In the genomic region with DNA sequence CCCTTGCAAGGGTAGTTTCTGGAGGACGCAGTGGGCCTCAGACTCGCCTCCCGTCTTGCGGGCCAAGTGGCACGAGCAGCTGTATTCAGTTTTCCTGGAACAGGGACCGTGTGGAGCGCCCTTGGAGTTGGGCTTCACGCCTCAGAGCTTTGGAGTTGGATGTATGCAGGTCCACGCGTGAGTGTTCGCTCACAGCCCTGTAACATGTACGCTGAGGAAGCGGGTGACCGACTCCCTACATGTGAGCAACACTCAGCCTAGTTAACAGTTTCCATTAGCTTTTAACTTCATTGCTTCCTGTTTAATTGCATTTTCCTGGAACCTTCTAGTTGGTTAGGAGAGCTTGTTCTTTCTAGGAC, we compare ENCODE assay signal across 7 cellular contexts. TPM values are rescaled to one million over a fixed set of nuclear protein-coding genes. Genes with fewer than 3 reads are reported as not detected.
A peak's percentile ranks its signal among the peaks of the same experiment; 100 is the strongest.
DNase-seq lines count a peak whose midpoint lies in the region; ATAC-seq, FAIRE-seq and TF ChIP-seq lines count a peak whose summit lies in the region.

No MANE protein-coding gene starts in this region.

- no peaks in the 10 kb centered on the region for H3K27me3 ChIP-seq in PC-3 (ENCODE audit: low read length)

- DNase-seq in PC-3 (peak; percentile 6), astrocyte of the spinal cord (ENCODE audit: low read depth, low spot score) (no peak), kidney (no peak), NCI-H345 (lab: John Stamatoyannopoulos, UW) (no peak), NCI-H187 (lab: John Stamatoyannopoulos, UW) (no peak)
- DNase-seq in stimulated activated naive B cell treated with anti-CD40 and anti-IgM and Interleukin-4, amounts not matched to agents 10 μg/mL and 1 μg/mL and 100 μg/mL, for 72 hours, result no peak

- H3K4me3 ChIP-seq in GM12875 (ENCODE audit: low read depth, low read length) (peak overlapping the region; percentile 80), PC-3 (ENCODE audit: low read length) (peak overlapping the region; percentile 93), astrocyte of the spinal cord (ENCODE audit: low read depth, low read length) (peak overlapping the region; percentile 97), kidney (ENCODE audit: low read length in 2 of 2) (peak overlapping the region; percentile 86 to 94)

- peak overlapping the region; percentile 95 for H3K4me2 ChIP-seq in PC-3 (ENCODE audit: low read length)

- CTCF ChIA-PET in PC-3 (lab: Charles Lee), result interaction anchor here (1.5 kb wide), 1 partner anchor 34 kb away, joined by 7 read pairs; no protein-coding TSS in a partner anchor

- H3K4me3 Mint-ChIP-seq in stimulated activated naive B cell treated with anti-CD40 and anti-IgM and Interleukin-4, amounts not matched to agents 10 μg/mL and 1 μg/mL and 100 μg/mL, for 72 hours, result peak overlapping the region; percentile 99 to 100

- H3K27ac Mint-ChIP-seq in stimulated activated naive B cell treated with anti-CD40 and anti-IgM and Interleukin-4, amounts not matched to agents 10 μg/mL and 1 μg/mL and 100 μg/mL, for 72 hours, result peak overlapping the region; percentile 99

- peaks cover 56% of the 10 kb centered on the region for H3K4me1 ChIP-seq in PC-3 (ENCODE audit: insufficient read depth, low read length)
- H3K4me1 ChIP-seq in kidney (ENCODE audit: control insufficient read depth in 1 of 2, insufficient read depth in 1 of 2, low read depth in 1 of 2, low read length in 2 of 2), result peaks cover 7 to 11% of the 10 kb centered on the region in 2 donors

- H3K9me3 Mint-ChIP-seq in stimulated activated naive B cell treated with anti-CD40 and anti-IgM and Interleukin-4, amounts not matched to agents 10 μg/mL and 1 μg/mL and 100 μg/mL, for 72 hours, result peaks cover 5 to 9% of the 10 kb centered on the region in 2 donors

- peak; percentile 7; the same call in 1 of the 2 replicates for ATAC-seq in PC-3
- ATAC-seq in stimulated activated naive B cell treated with anti-CD40 and anti-IgM and Interleukin-4, amounts not matched to agents 10 μg/mL and 1 μg/mL and 100 μg/mL, for 72 hours (replicated peaks), result no peak

- no peak for FAIRE-seq in kidney (lab: Jason Lieb, UNC)

- H2AFZ ChIP-seq in PC-3 (ENCODE audit: low read length), result peak overlapping the region; percentile 74; the same call in 1 of the 2 replicates

- no peaks in the 10 kb centered on the region for H3K9me3 ChIP-seq in PC-3 (ENCODE audit: low read length)
- no peaks in the 10 kb centered on the region for H3K9me3 ChIP-seq in kidney (ENCODE audit: control insufficient read depth in 1 of 2, low read length in 2 of 2)

- no TSS peak for BruUV-seq in PC-3 (replicated peaks; lab: Mats Ljungman, UMichigan)

- no peaks in the 10 kb centered on the region for H3F3A ChIP-seq in PC-3 (ENCODE audit: low read length, unreplicated experiment)

- H3K27ac ChIP-seq in PC-3 (ENCODE audit: low read length) (peak overlapping the region; percentile 69), kidney (ENCODE audit: low read depth in 2 of 2, low read length in 2 of 2) (peak overlapping the region; percentile 92 to 93)

- H3K27me3 Mint-ChIP-seq in stimulated activated naive B cell treated with anti-CD40 and anti-IgM and Interleukin-4, amounts not matched to agents 10 μg/mL and 1 μg/mL and 100 μg/mL, for 72 hours, result no peaks in the 10 kb centered on the region

- POLR2A ChIA-PET in PC-3 (lab: Charles Lee; ENCODE audit: unreplicated experiment), result interaction anchor here (0.5 to 1.6 kb wide), 4 partner anchors 15 to 34 kb away, joined by 3 to 11 read pairs (median 5); no protein-coding TSS in a partner anchor

- in situ Hi-C loops in astrocyte of the spinal cord (cut with HindIII; ENCODE audit: low sequenced_read_pairs), result no loop called here

- TF ChIP-seq CTCF in GM12875 (IDR thresholded peaks at IDR 0.05; ENCODE audit: borderline replicate concordance, insufficient read depth, low read depth, low read length) (no peak), PC-3 (conservative IDR thresholded peaks at IDR 0.05; ENCODE audit: low read depth, low read length) (no peak), astrocyte of the spinal cord (IDR thresholded peaks at IDR 0.05; ENCODE audit: low read depth, low read length) (no peak), kidney (IDR thresholded peaks at IDR 0.05; ENCODE audit: borderline replicate concordance, extremely low read depth, insufficient read depth) (no peak)

- peaks cover 57% of the 10 kb centered on the region for H3K79me2 ChIP-seq in PC-3 (ENCODE audit: low read length)

- no peaks in the 10 kb centered on the region for H3K9me2 ChIP-seq in PC-3 (replicated peaks; ENCODE audit: low read length)

- intact Hi-C loops in PC-3 (cut with micrococcal nuclease) (loop anchor here (1.0 to 2.0 kb wide), 3 partner anchors 15 to 60 kb away; no protein-coding TSS in a partner anchor), kidney (cut with DNase I) (no loop called here)

- peak overlapping the region; percentile 89 for H3K9ac ChIP-seq in PC-3 (ENCODE audit: low read length)
- peak overlapping the region; percentile 91 to 95 for H3K9ac ChIP-seq in kidney (ENCODE audit: low read length in 2 of 2)

- 0 out of 2 replicates have a peak, but pooled peaks cover 7% of the 10 kb centered on the region for H4K20me1 ChIP-seq in PC-3 (ENCODE audit: low read length)

- peaks cover 16 to 24% of the 10 kb centered on the region in 2 donors for H3K36me3 Mint-ChIP-seq in stimulated activated naive B cell treated with anti-CD40 and anti-IgM and Interleukin-4, amounts not matched to agents 10 μg/mL and 1 μg/mL and 100 μg/mL, for 72 hours

- H3K36me3 ChIP-seq in PC-3 (ENCODE audit: low read depth, low read length) (no peaks in the 10 kb centered on the region), kidney (ENCODE audit: control insufficient read depth in 1 of 2, insufficient read depth in 2 of 2, low read length in 2 of 2) (no peaks in the 10 kb centered on the region)

- H3K4me1 Mint-ChIP-seq in stimulated activated naive B cell treated with anti-CD40 and anti-IgM and Interleukin-4, amounts not matched to agents 10 μg/mL and 1 μg/mL and 100 μg/mL, for 72 hours, result peaks cover 38 to 69% of the 10 kb centered on the region in 2 donors

RNA-seq across cellular contexts. Expression of a gene that starts 0.7 kb away (rescaled TPM):
- total RNA-seq in PC-3 (2014; rRNA removed) (80.7 and 84.6 TPM in 2 replicates), kidney (144 TPM)
- polyA plus RNA-seq in kidney (ENCODE audit: insufficient read depth, low read depth, low replicate concordance), result 88.3 TPM
